Comparison of ENCODE assay signal across 8 cellular contexts in genomic region chr10:103111031-103111917, GRCh38.
DNase-seq lines count a peak whose midpoint lies in the region; ATAC-seq lines count a peak whose summit lies in the region.

No MANE protein-coding gene starts in this region.

- DNase-seq in RPMI7951 (ENCODE audit: low read depth) (peak; percentile 8), left lobe of liver (ENCODE audit: low spot score) (no peak), COR-L47 (lab: John Stamatoyannopoulos, UW) (no peak), DMS53 treated with DMSO at 0.1 percent for 48 hours (lab: John Stamatoyannopoulos, UW; ENCODE audit: unreplicated experiment) (no peak), NCI-H2081 (lab: John Stamatoyannopoulos, UW) (no peak), epidermal melanocyte (ENCODE audit: insufficient read length, low spot score) (no peak)

- ATAC-seq in GM19025 (IDR thresholded peaks at IDR 0.05; ENCODE audit: low read depth, unreplicated experiment) (peak; percentile 76), HG02763 (IDR thresholded peaks at IDR 0.05; ENCODE audit: unreplicated experiment) (peak; percentile 58), left lobe of liver (peak; percentile 72)
